In genomic region chr4:118281611-118282442, GRCh38 we compare ENCODE assay signal across 8 cellular contexts.
DNase-seq lines count a peak whose midpoint lies in the region; ATAC-seq and TF ChIP-seq lines count a peak whose summit lies in the region.

No MANE protein-coding gene starts in this region.

- peaks cover 41% of the 10 kb centered on the region for H3K36me3 Mint-ChIP-seq in activated naive CD8-positive, alpha-beta T cell treated with anti-CD3 and anti-CD28 coated beads for 36 hours

- H3K9me3 Mint-ChIP-seq in activated naive CD8-positive, alpha-beta T cell treated with anti-CD3 and anti-CD28 coated beads for 36 hours: no peaks in the 10 kb centered on the region

- H3K27me3 ChIP-seq in IMR-90 (ENCODE audit: control insufficient read depth, insufficient read depth, low read length) (no peaks in the 10 kb centered on the region), muscle layer of duodenum (ENCODE audit: low read depth, low read length) (no peaks in the 10 kb centered on the region), aorta (ENCODE audit: control insufficient read depth in 1 of 2, insufficient read depth in 2 of 2, low read length in 1 of 2) (no peaks in the 10 kb centered on the region)

- peak overlapping the region; percentile 47 for H3K9ac ChIP-seq in IMR-90 (ENCODE audit: low read depth, low read length)

- no TSS peak for BruUV-seq in IMR-90 (replicated peaks; lab: Mats Ljungman, UMichigan)

- 0 out of 2 replicates have a peak overlapping the region, but pooled peaks have one; percentile 57 for H4K91ac ChIP-seq in IMR-90 (ENCODE audit: insufficient read depth, low read depth, low read length)

- peak; percentile 26; the same call in 1 of the 2 replicates for TF ChIP-seq POLR2A in IMR-90 (IDR thresholded peaks at IDR 0.05; ENCODE audit: low read depth, low read length)

- H4K8ac ChIP-seq in IMR-90 (ENCODE audit: low read depth in 2 of 2, low read length in 2 of 2): peak overlapping the region in 1 of 2 experiments; percentile 51; a peak in 2 of 4 replicates

- peak overlapping the region; percentile 67; the same call in 1 of the 2 replicates for H3K23ac ChIP-seq in IMR-90 (ENCODE audit: low read depth, low read length)

- H3K4me2 ChIP-seq in IMR-90 (ENCODE audit: low read depth, low read length): peak overlapping the region; percentile 6

- H2BK20ac ChIP-seq in IMR-90 (ENCODE audit: low read depth, low read length): no peak overlapping the region

- H3K4ac ChIP-seq in IMR-90 (ENCODE audit: low read depth, low read length): peak overlapping the region; percentile 14; the same call in 1 of the 2 replicates

- H4K5ac ChIP-seq in IMR-90 (ENCODE audit: low read depth, low read length): peak overlapping the region; percentile 19

- H3K79me1 ChIP-seq in IMR-90 (ENCODE audit: low read depth in 1 of 2, low read length in 2 of 2): peaks cover 11 to 21% of the 10 kb centered on the region in 2 experiments; a peak in 3 of 4 replicates

- 0 out of 2 replicates have a peak overlapping the region, but pooled peaks have one; percentile 44 for H2AK5ac ChIP-seq in IMR-90 (ENCODE audit: low read depth, low read length)

- CTCF ChIA-PET in IMR-90 (lab: Yijun Ruan, JAX): interaction anchor here (1.3 kb wide), 1 partner anchor 71 kb away, joined by 3 read pairs; the partner anchor contains the start of gene PRSS12

- H3K4me3 Mint-ChIP-seq in activated naive CD8-positive, alpha-beta T cell treated with anti-CD3 and anti-CD28 coated beads for 36 hours: peak overlapping the region; percentile 97

- peak overlapping the region; percentile 76 for H2BK5ac ChIP-seq in IMR-90 (ENCODE audit: low read depth, low read length, poor library complexity, severe bottlenecking)

- TF ChIP-seq RAD21 in IMR-90 (IDR thresholded peaks at IDR 0.05; ENCODE audit: low read length): no peak

- peaks cover 14% of the 10 kb centered on the region; the same call in 1 of the 2 replicates for H4K20me1 ChIP-seq in IMR-90 (ENCODE audit: insufficient read depth, low read length)

- ATAC-seq in IMR-90 (ENCODE audit: low read depth) (peak; percentile 4), aorta (ENCODE audit: low FRiP score) (no peak), HG02970 (IDR thresholded peaks at IDR 0.05; ENCODE audit: low FRiP score, unreplicated experiment) (no peak), GM18909 (IDR thresholded peaks at IDR 0.05; ENCODE audit: poor library complexity, unreplicated experiment) (no peak)

- no peaks in the 10 kb centered on the region; the same call in 1 of the 2 replicates for H3K9me1 ChIP-seq in IMR-90 (ENCODE audit: insufficient read depth, low read length)

- peak overlapping the region; percentile 62 for H2AFZ ChIP-seq in IMR-90 (replicated peaks; ENCODE audit: low read length, poor library complexity)

- H3K9me3 ChIP-seq in IMR-90 (ENCODE audit: control insufficient read depth, insufficient read depth, low read length): no peaks in the 10 kb centered on the region
- H3K9me3 ChIP-seq in muscle layer of duodenum (ENCODE audit: control insufficient read depth in 1 of 2, low read length in 2 of 2): no peaks in the 10 kb centered on the region
- no peaks in the 10 kb centered on the region for H3K9me3 ChIP-seq in aorta (ENCODE audit: control insufficient read depth, low read length)

- H2AK9ac ChIP-seq in IMR-90 (replicated peaks; ENCODE audit: low read depth, low read length, poor library complexity): no peak overlapping the region

- intact Hi-C loops in IMR-90 (cut with micrococcal nuclease): loop anchor here (1.0 to 5.0 kb wide), 3 partner anchors 69 to 220 kb away; no protein-coding TSS in a partner anchor
- intact Hi-C loops in aorta (cut with DNase I): loop anchor here in 1 of 2 donors (10.0 kb wide), 1 partner anchor 73 kb away; the partner anchor contains the start of gene PRSS12

- H2BK15ac ChIP-seq in IMR-90 (ENCODE audit: low read depth, low read length): no peak overlapping the region

- H3K27ac Mint-ChIP-seq in activated naive CD8-positive, alpha-beta T cell treated with anti-CD3 and anti-CD28 coated beads for 36 hours: peak overlapping the region; percentile 98

- H3K18ac ChIP-seq in IMR-90 (ENCODE audit: low read depth, low read length): peak overlapping the region; percentile 31

- in situ Hi-C loops in IMR-90 (cut with MboI; ENCODE audit: low sequenced_read_pairs): loop anchor here (25.0 kb wide), 1 partner anchor 230 kb away; no protein-coding TSS in a partner anchor

- H3K4me1 ChIP-seq in IMR-90 (ENCODE audit: control insufficient read depth, insufficient read depth, low read length) (peaks cover 10% of the 10 kb centered on the region), muscle layer of duodenum (ENCODE audit: control insufficient read depth in 1 of 2, insufficient read depth in 2 of 2, low read length in 2 of 2) (peaks cover 10 to 16% of the 10 kb centered on the region in 2 donors), aorta (ENCODE audit: control insufficient read depth in 1 of 2, insufficient read depth in 2 of 2, low read length in 2 of 2) (no peaks in the 10 kb centered on the region)

- POLR2A ChIA-PET in IMR-90 (lab: Charles Lee; ENCODE audit: unreplicated experiment): no interaction called here

- H3K56ac ChIP-seq in IMR-90 (ENCODE audit: extremely low read depth, insufficient read depth, low read length): no peak overlapping the region; the same call in 1 of the 2 replicates

- peaks cover 5% of the 10 kb centered on the region for H3K27me3 Mint-ChIP-seq in activated naive CD8-positive, alpha-beta T cell treated with anti-CD3 and anti-CD28 coated beads for 36 hours

- H3K27ac ChIP-seq in IMR-90 (ENCODE audit: insufficient read depth, low read length) (peak overlapping the region; percentile 85), muscle layer of duodenum (ENCODE audit: low read length) (peak overlapping the region; percentile 10), aorta (ENCODE audit: low read depth in 1 of 2, low read length in 2 of 2) (no peak overlapping the region)

- H2BK120ac ChIP-seq in IMR-90 (ENCODE audit: low read depth, low read length): peak overlapping the region; percentile 37; the same call in 1 of the 2 replicates

- peaks cover 7% of the 10 kb centered on the region for H3K36me3 ChIP-seq in IMR-90 (ENCODE audit: control insufficient read depth, insufficient read depth, low read length)
- H3K36me3 ChIP-seq in muscle layer of duodenum (ENCODE audit: control insufficient read depth in 1 of 2, insufficient read depth in 2 of 2, low read length in 2 of 2): no peaks in the 10 kb centered on the region
- no peaks in the 10 kb centered on the region for H3K36me3 ChIP-seq in aorta (ENCODE audit: control insufficient read depth in 1 of 2, insufficient read depth in 2 of 2, low read length in 1 of 2)

- WGBS in IMR-90 (ENCODE audit: extremely low coverage in 2 of 2, insufficient read length in 1 of 2), 2 experiments: no CpG with 5 or more reads among the region's 9 CpGs
- WGBS in aorta, 2 donors: 20 to 21% methylated on average over 9 of the region's 9 CpGs

- H3K4me1 Mint-ChIP-seq in activated naive CD8-positive, alpha-beta T cell treated with anti-CD3 and anti-CD28 coated beads for 36 hours: peaks cover 37% of the 10 kb centered on the region

- H3K4me3 ChIP-seq in IMR-90 (ENCODE audit: insufficient read depth, low read depth, low read length) (no peak overlapping the region), muscle layer of duodenum (ENCODE audit: low read depth in 1 of 2, low read length in 2 of 2) (no peak overlapping the region), aorta (ENCODE audit: low read length in 2 of 2) (no peak overlapping the region)

- H3K14ac ChIP-seq in IMR-90 (replicated peaks; ENCODE audit: low read depth, low read length): 0 out of 2 replicates have a peak overlapping the region, but pooled peaks have one; percentile 27

- DNase-seq in EH (ENCODE audit: low read depth) (peak; percentile 85), IMR-90 (peak; percentile 63), aorta (no peak), A172 (ENCODE audit: low spot score) (no peak)
- no peak for DNase-seq in activated naive CD8-positive, alpha-beta T cell treated with anti-CD3 and anti-CD28 coated beads for 36 hours

- no peak for TF ChIP-seq CTCF in IMR-90 (conservative IDR thresholded peaks at IDR 0.05; ENCODE audit: low read depth, low read length)

- dilution Hi-C loops in IMR-90 (cut with HindIII; ENCODE audit: low sequenced_read_pairs, unreplicated experiment): no loop called here

TF ChIP-seq in IMR-90, 13 proteins besides CTCF, POLR2A, EP300 and RAD21:
- TF ChIP-seq MAZ (IDR thresholded peaks at IDR 0.05; ENCODE audit: borderline replicate concordance, low read depth, low read length) (no peak), MXI1 (IDR thresholded peaks at IDR 0.05; ENCODE audit: borderline replicate concordance, low read depth, low read length) (no peak), SMC3 (IDR thresholded peaks at IDR 0.05; ENCODE audit: low read depth, low read length) (no peak), BHLHE40 (IDR thresholded peaks at IDR 0.05; ENCODE audit: low read depth, low read length) (no peak), CHD1 (IDR thresholded peaks at IDR 0.05; ENCODE audit: low read depth, low read length) (no peak), CEBPB (IDR thresholded peaks at IDR 0.05; ENCODE audit: low read depth, low read length) (no peak), NFE2L2 (IDR thresholded peaks at IDR 0.05; ENCODE audit: low read depth, low read length) (no peak), USF2 (IDR thresholded peaks at IDR 0.05; ENCODE audit: low read depth, low read length) (no peak), RFX5 (IDR thresholded peaks at IDR 0.05; ENCODE audit: low read depth, low read length) (no peak), RCOR1 (IDR thresholded peaks at IDR 0.05; ENCODE audit: insufficient replicate concordance, low read length) (no peak), MAFK (IDR thresholded peaks at IDR 0.05; ENCODE audit: low read depth, low read length) (no peak), ELK1 (IDR thresholded peaks at IDR 0.05; ENCODE audit: borderline replicate concordance, low read depth, low read length) (no peak), FOS (IDR thresholded peaks at IDR 0.05; ENCODE audit: low read depth, low read length) (no peak)

Comparison
In these comparisons a context has a peak if more than half of its experiments do, and no peak if none do; other contexts are left out.
1. DNase-seq: peak in EH (single experiment) and IMR-90 (single experiment); none in activated naive CD8-positive, alpha-beta T cell treated with anti-CD3 and anti-CD28 coated beads for 36 hours (single experiment), aorta (0 of 2) and A172 (single experiment).
2. H3K27ac ChIP-seq: peak in IMR-90 (single experiment) and muscle layer of duodenum (single experiment); none in aorta (0 of 2).